ENCODE assay signal across 18 cellular contexts in the genomic region with DNA sequence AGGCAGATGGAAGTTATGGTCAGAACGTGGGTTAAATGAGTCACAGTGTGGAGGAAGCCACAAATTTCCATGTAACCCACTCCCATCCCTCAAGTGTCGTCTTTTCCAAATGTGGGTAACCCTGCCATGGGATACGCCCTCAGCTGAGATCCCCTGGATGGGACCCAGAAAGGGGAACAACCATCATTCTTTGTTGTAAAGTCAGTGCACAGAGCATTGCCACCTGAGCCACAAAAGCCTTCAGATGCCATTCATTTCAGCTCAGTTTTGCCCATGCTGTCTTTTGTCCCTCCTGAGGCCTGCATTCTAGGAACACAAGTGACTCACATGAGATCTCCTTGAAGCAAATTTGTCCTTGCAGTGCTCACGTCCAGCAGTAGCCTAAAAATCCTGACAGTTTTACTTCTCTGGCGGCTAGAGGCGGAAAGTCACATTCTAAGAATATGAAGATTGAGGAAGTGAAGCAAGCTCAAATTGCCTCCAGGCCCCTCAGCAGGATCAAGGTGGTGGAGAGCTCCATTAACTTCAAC. TPM values are rescaled to one million over a fixed set of nuclear protein-coding genes. Genes with fewer than 3 reads are reported as not detected.
DNase-seq lines count a peak whose midpoint lies in the region; ATAC-seq, FAIRE-seq and TF ChIP-seq lines count a peak whose summit lies in the region.
"Had no signal": no experiment of that assay in that cellular context is flagged by ENCODE, and none has a peak within 500 bp of the region (broad histone marks: within the 10 kb centered on the region; RNA-seq: fewer than 3 reads in every experiment).

No MANE protein-coding gene starts in this region.

- no peak for TF ChIP-seq CTCF in astrocyte (IDR thresholded peaks at IDR 0.05; ENCODE audit: insufficient read depth, low read depth, low read length)

- peak; percentile 40 for FAIRE-seq in GM12891 (lab: Jason Lieb, UNC)
- no peak for FAIRE-seq in astrocyte (lab: Jason Lieb, UNC)
- FAIRE-seq: endothelial cell of umbilical vein had no signal

- peaks cover 4% of the 10 kb centered on the region for H3K4me1 Mint-ChIP-seq in astrocyte (ENCODE audit: low read depth, unreplicated experiment)
- H3K4me1 Mint-ChIP-seq: H9 had no signal

- H4K20me1 ChIP-seq in astrocyte (ENCODE audit: insufficient read depth, low read length): no peaks in the 10 kb centered on the region
- H4K20me1 ChIP-seq: BLaER1 treated with 17β-estradiol and CSF1 and Interleukin-3, amounts not matched to agents 10 nM and 100 nM had no signal

- H3K9me3 ChIP-seq in astrocyte (ENCODE audit: insufficient read depth, low read depth, low read length): no peaks in the 10 kb centered on the region

- no peak overlapping the region for H3K4me3 Mint-ChIP-seq in astrocyte (ENCODE audit: unreplicated experiment)
- H3K4me3 Mint-ChIP-seq: activated naive CD8-positive, alpha-beta T cell treated with anti-CD3 and anti-CD28 coated beads for 36 hours; H9 had no signal

- H3K79me2 ChIP-seq in astrocyte (ENCODE audit: insufficient read depth, low read length): no peaks in the 10 kb centered on the region

- H3K4me2 ChIP-seq in astrocyte (ENCODE audit: low read length): no peak overlapping the region

- no peak overlapping the region for H2AFZ ChIP-seq in astrocyte (ENCODE audit: low read depth, low read length)

- no peaks in the 10 kb centered on the region for H3K9me3 Mint-ChIP-seq in astrocyte (ENCODE audit: unreplicated experiment)
- H3K9me3 Mint-ChIP-seq: activated naive CD8-positive, alpha-beta T cell treated with anti-CD3 and anti-CD28 coated beads for 36 hours; H9 had no signal

- H3K36me3 ChIP-seq in astrocyte (ENCODE audit: insufficient read depth, low read length): no peaks in the 10 kb centered on the region
- H3K36me3 ChIP-seq: BLaER1 treated with 17β-estradiol and CSF1 and Interleukin-3, amounts not matched to agents 10 nM and 100 nM had no signal

- no peak overlapping the region for H3K4me3 ChIP-seq in astrocyte (ENCODE audit: insufficient read depth, low read depth, low read length)

- H3K27ac ChIP-seq in astrocyte (ENCODE audit: low read depth, low read length): no peak overlapping the region

- H3K27ac Mint-ChIP-seq in astrocyte (ENCODE audit: unreplicated experiment): peak overlapping the region; percentile 11
- H3K27ac Mint-ChIP-seq: activated naive CD8-positive, alpha-beta T cell treated with anti-CD3 and anti-CD28 coated beads for 36 hours; H9 had no signal

- H3K36me3 Mint-ChIP-seq in astrocyte (ENCODE audit: low read depth, unreplicated experiment): no peaks in the 10 kb centered on the region
- H3K36me3 Mint-ChIP-seq: activated naive CD8-positive, alpha-beta T cell treated with anti-CD3 and anti-CD28 coated beads for 36 hours had no signal

- H3K27me3 ChIP-seq in astrocyte (ENCODE audit: insufficient read depth, low read length): no peaks in the 10 kb centered on the region
- H3K27me3 ChIP-seq: BLaER1 treated with 17β-estradiol and CSF1 and Interleukin-3, amounts not matched to agents 10 nM and 100 nM had no signal

- no peak for TF ChIP-seq POLR2A in GM12891 (IDR thresholded peaks at IDR 0.05; ENCODE audit: low read depth, low read length)

- peaks cover 4% of the 10 kb centered on the region for H3K27me3 Mint-ChIP-seq in astrocyte (ENCODE audit: low read depth, unreplicated experiment)

- ATAC-seq in GM21528 (IDR thresholded peaks at IDR 0.05; ENCODE audit: low FRiP score, unreplicated experiment) (no peak), HG02571 (IDR thresholded peaks at IDR 0.05; ENCODE audit: unreplicated experiment) (no peak)
- ATAC-seq: activated CD4-positive, CD25-positive, alpha-beta regulatory T cell treated with anti-CD3 and anti-CD28 coated beads, Interleukin-2, amount 50 U/mL, for 24 hours had no signal

- H3K9ac ChIP-seq in astrocyte (ENCODE audit: low read length): no peak overlapping the region

- H3K4me1 ChIP-seq in astrocyte (ENCODE audit: insufficient read depth, low read length): no peaks in the 10 kb centered on the region

- DNase-seq in GM12891 (ENCODE audit: insufficient read length, low spot score) (no peak), MV-4-11 (lab: John Stamatoyannopoulos, UW) (peak; percentile 90), astrocyte (ENCODE audit: low read depth) (peak; percentile 66), myocyte (ENCODE audit: low read depth) (peak; percentile 65), GM19240 (ENCODE audit: insufficient read length, low spot score) (no peak), NCI-H524 (lab: John Stamatoyannopoulos, UW) (no peak)
- DNase-seq: activated naive CD8-positive, alpha-beta T cell treated with anti-CD3 and anti-CD28 coated beads for 36 hours; glutamatergic neuron; H9; stimulated activated CD4-positive, alpha-beta T cell treated with anti-CD3 and anti-CD28 coated beads, Interleukin-2, amount 100 ng/mL, for 48 hours had no signal

TF ChIP-seq in GM12891, 5 proteins besides CTCF, POLR2A, EP300 and RAD21:
- peak; percentile 80 for TF ChIP-seq SPI1 (IDR thresholded peaks at IDR 0.05; ENCODE audit: low read depth, low read length)
- TF ChIP-seq PAX5 (IDR thresholded peaks at IDR 0.05; ENCODE audit: insufficient read depth, low read length, severe bottlenecking): no peak

RNA-seq across cellular contexts. Expression of a gene that starts 30.6 kb away (rescaled TPM):
- not detected for polyA plus RNA-seq in GM12891 (2012; ENCODE audit: low read depth, missing spikeins)
- 1.2 and 3.9 TPM in 2 replicates for total RNA-seq in astrocyte
- not detected in 2 replicates for total RNA-seq in myocyte
- not detected for polyA plus RNA-seq in myocyte (2012)
- total RNA-seq: activated naive CD8-positive, alpha-beta T cell treated with anti-CD3 and anti-CD28 coated beads for 36 hours; endothelial cell of umbilical vein; G401; H9; MCF 10A; urinary bladder had no signal
- polyA plus RNA-seq: endothelial cell of umbilical vein had no signal

RNA-seq across cellular contexts. Expression of a gene that starts 50.1 kb away (rescaled TPM):
- not detected for polyA plus RNA-seq in GM12891 (2012; ENCODE audit: low read depth, missing spikeins)
- not detected in 2 replicates for total RNA-seq in astrocyte
- not detected in 2 replicates for total RNA-seq in myocyte
- not detected for polyA plus RNA-seq in myocyte (2012)
- total RNA-seq: activated naive CD8-positive, alpha-beta T cell treated with anti-CD3 and anti-CD28 coated beads for 36 hours; endothelial cell of umbilical vein; G401; H9; MCF 10A had no signal
- polyA plus RNA-seq: endothelial cell of umbilical vein had no signal

Comparison
In these comparisons a context has a peak if more than half of its experiments do, and no peak if none do; other contexts are left out.
1. DNase-seq: peak in MV-4-11 (single experiment), astrocyte (single experiment) and myocyte (single experiment); none in GM12891 (single experiment), GM19240 (single experiment) and NCI-H524 (0 of 2).